ENCODE assay signal across 27 cellular contexts in genomic region chr20:25259358-25259757, GRCh38. TPM values are rescaled to one million over a fixed set of nuclear protein-coding genes. Genes with fewer than 3 reads are reported as not detected.
DNase-seq lines count a peak whose midpoint lies in the region; ATAC-seq and TF ChIP-seq lines count a peak whose summit lies in the region.
"Had no signal": no experiment of that assay in that cellular context is flagged by ENCODE, and none has a peak within 500 bp of the region (broad histone marks: within the 10 kb centered on the region; RNA-seq: fewer than 3 reads in every experiment).

No MANE protein-coding gene starts in this region.

- H3K4me1 ChIP-seq in colonic mucosa: peaks cover 5% of the 10 kb centered on the region
- H3K4me1 ChIP-seq: breast epithelium had no signal

- H3K36me3 Mint-ChIP-seq in activated CD8-positive, alpha-beta T cell treated with anti-CD3 and anti-CD28 coated beads for 36 hours (ENCODE audit: low read depth): peaks cover 41% of the 10 kb centered on the region
- H3K36me3 Mint-ChIP-seq in stimulated activated effector memory CD8-positive, alpha-beta T cell treated with anti-CD3 and anti-CD28 coated beads, Interleukin-12 subunit alpha, Interleukin-12 subunit beta, amount 100 ng/mL, for 72 hours: peaks cover 11% of the 10 kb centered on the region

- no peaks in the 10 kb centered on the region for H3K36me3 ChIP-seq in colonic mucosa
- H3K36me3 ChIP-seq: breast epithelium had no signal

- DNase-seq in activated CD8-positive, alpha-beta memory T cell treated with anti-CD3 and anti-CD28 coated beads for 24 hours: peak; percentile 54
- no peak for DNase-seq in activated CD8-positive, alpha-beta memory T cell treated with anti-CD3 and anti-CD28 coated beads, Interleukin-2, amount 50 U/mL, for 4 hours
- DNase-seq in activated CD8-positive, alpha-beta T cell treated with anti-CD3 and anti-CD28 coated beads for 36 hours: peak; percentile 58
- DNase-seq in colonic mucosa (peak; percentile 16), superior temporal gyrus (ENCODE audit: extremely low spot score) (no peak), coronary artery (ENCODE audit: low spot score) (no peak), cerebellum (ENCODE audit: low spot score) (no peak)
- no peak for DNase-seq in stimulated activated effector memory CD8-positive, alpha-beta T cell treated with anti-CD3 and anti-CD28 coated beads, Interleukin-12 subunit alpha, Interleukin-12 subunit beta, amount 100 ng/mL, for 72 hours (ENCODE audit: low spot score in 2 of 2)
- DNase-seq: 8988T; effector memory CD8-positive, alpha-beta T cell; foreskin fibroblast; left cardiac atrium; NCI-H1417; NCI-H2029 treated with DMSO at 0.1 percent for 48 hours; NCI-H226; NCI-H82; right lobe of liver; RPMI8226; stimulated activated CD4-positive, alpha-beta T cell treated with anti-CD3 and anti-CD28 coated beads, Interleukin-12 subunit alpha, Interleukin-12 subunit beta, amount 100 ng/mL, for 4 hours; stimulated activated CD4-positive, alpha-beta T cell treated with anti-CD3 and anti-CD28 coated beads, Interleukin-4, amount 100 ng/mL, for 1 hour had no signal

- peak overlapping the region; percentile 46 for H3K4me3 Mint-ChIP-seq in activated CD8-positive, alpha-beta T cell treated with anti-CD3 and anti-CD28 coated beads for 36 hours
- H3K4me3 Mint-ChIP-seq in stimulated activated effector memory CD8-positive, alpha-beta T cell treated with anti-CD3 and anti-CD28 coated beads, Interleukin-12 subunit alpha, Interleukin-12 subunit beta, amount 100 ng/mL, for 72 hours: no peak overlapping the region
- H3K4me3 Mint-ChIP-seq: CD14-positive monocyte; effector memory CD8-positive, alpha-beta T cell; IgD-negative memory B cell; stimulated activated memory B cell treated with anti-CD40 and anti-IgM and Interleukin-4, amounts not matched to agents 10 μg/mL and 1 μg/mL and 100 μg/mL, for 72 hours; T-helper 1 cell treated with Interleukin-12 subunit alpha and Interleukin-12 subunit beta and Interleukin-4 antibody, amounts not matched to agents 30 μg/mL and 1 μg/mL, for 36 hours had no signal

- no peaks in the 10 kb centered on the region for H3K27me3 ChIP-seq in colonic mucosa
- H3K27me3 ChIP-seq: breast epithelium, right lobe of liver had no signal

- H3K4me3 ChIP-seq in colonic mucosa (no peak overlapping the region), coronary artery (no peak overlapping the region)
- H3K4me3 ChIP-seq: breast epithelium, right lobe of liver had no signal

- intact Hi-C loops in activated CD8-positive, alpha-beta T cell treated with anti-CD3 and anti-CD28 coated beads for 36 hours (cut with micrococcal nuclease): loop anchor here (5.0 kb wide), 1 partner anchor 62 kb away; the partner anchor contains the start of gene ENTPD6
- intact Hi-C loops in colonic mucosa (cut with DNase I): no loop called here

- CTCF ChIA-PET in activated CD8-positive, alpha-beta T cell treated with anti-CD3 and anti-CD28 coated beads for 36 hours (lab: Charles Lee): interaction anchor here (0.7 to 3.2 kb wide), 8 partner anchors 8 to 227 kb away, joined by 3 to 10 read pairs (median 4); partner anchors contain the start of gene PYGB

- H3K27ac ChIP-seq in colonic mucosa: no peak overlapping the region
- H3K27ac ChIP-seq in coronary artery: no peak overlapping the region
- H3K27ac ChIP-seq: breast epithelium, right lobe of liver had no signal

- ATAC-seq in activated CD8-positive, alpha-beta T cell treated with anti-CD3 and anti-CD28 coated beads for 36 hours: peak; percentile 71
- no peak for ATAC-seq in stimulated activated effector memory CD8-positive, alpha-beta T cell treated with anti-CD3 and anti-CD28 coated beads, Interleukin-12 subunit alpha, Interleukin-12 subunit beta, amount 100 ng/mL, for 72 hours
- ATAC-seq: effector memory CD8-positive, alpha-beta T cell; esophagus mucosa; HCT116; left cardiac atrium; right lobe of liver; stimulated activated memory B cell treated with anti-CD40 and anti-IgM and Interleukin-4, amounts not matched to agents 10 μg/mL and 1 μg/mL and 100 μg/mL, for 72 hours had no signal

- peak overlapping the region; percentile 89 for H3K27ac Mint-ChIP-seq in activated CD8-positive, alpha-beta T cell treated with anti-CD3 and anti-CD28 coated beads for 36 hours
- H3K27ac Mint-ChIP-seq in stimulated activated effector memory CD8-positive, alpha-beta T cell treated with anti-CD3 and anti-CD28 coated beads, Interleukin-12 subunit alpha, Interleukin-12 subunit beta, amount 100 ng/mL, for 72 hours: peak overlapping the region; percentile 60
- H3K27ac Mint-ChIP-seq: effector memory CD8-positive, alpha-beta T cell; stimulated activated memory B cell treated with anti-CD40 and anti-IgM and Interleukin-4, amounts not matched to agents 10 μg/mL and 1 μg/mL and 100 μg/mL, for 72 hours; T-helper 1 cell treated with Interleukin-12 subunit alpha and Interleukin-12 subunit beta and Interleukin-4 antibody, amounts not matched to agents 30 μg/mL and 1 μg/mL, for 36 hours had no signal

- peak overlapping the region in 1 of 2 donors; percentile 47 for H3K9ac ChIP-seq in colonic mucosa (ENCODE audit: low read depth in 2 of 2, low read length in 2 of 2)

- TF ChIP-seq CTCF in activated CD8-positive, alpha-beta T cell treated with anti-CD3 and anti-CD28 coated beads for 36 hours (IDR thresholded peaks at IDR 0.05): no peak
- TF ChIP-seq CTCF in colonic mucosa (IDR thresholded peaks at IDR 0.05) (no peak), coronary artery (IDR thresholded peaks at IDR 0.05) (no peak)

- H3K4me1 Mint-ChIP-seq in activated CD8-positive, alpha-beta T cell treated with anti-CD3 and anti-CD28 coated beads for 36 hours (ENCODE audit: low read depth): peaks cover 57% of the 10 kb centered on the region
- no peaks in the 10 kb centered on the region for H3K4me1 Mint-ChIP-seq in stimulated activated effector memory CD8-positive, alpha-beta T cell treated with anti-CD3 and anti-CD28 coated beads, Interleukin-12 subunit alpha, Interleukin-12 subunit beta, amount 100 ng/mL, for 72 hours

- POLR2A ChIA-PET in activated CD8-positive, alpha-beta T cell treated with anti-CD3 and anti-CD28 coated beads for 36 hours (lab: Charles Lee): interaction anchor here (6.3 kb wide), 1 partner anchor 11 kb away, joined by 41 read pairs; the partner anchor contains the start of gene PYGB

- H3K9me3 ChIP-seq in colonic mucosa: no peaks in the 10 kb centered on the region
- H3K9me3 ChIP-seq: breast epithelium, right lobe of liver had no signal

- no peaks in the 10 kb centered on the region for H3K9me3 Mint-ChIP-seq in activated CD8-positive, alpha-beta T cell treated with anti-CD3 and anti-CD28 coated beads for 36 hours
- H3K9me3 Mint-ChIP-seq in stimulated activated effector memory CD8-positive, alpha-beta T cell treated with anti-CD3 and anti-CD28 coated beads, Interleukin-12 subunit alpha, Interleukin-12 subunit beta, amount 100 ng/mL, for 72 hours: no peaks in the 10 kb centered on the region
- H3K9me3 Mint-ChIP-seq: effector memory CD8-positive, alpha-beta T cell; stimulated activated memory B cell treated with anti-CD40 and anti-IgM and Interleukin-4, amounts not matched to agents 10 μg/mL and 1 μg/mL and 100 μg/mL, for 72 hours; T-helper 1 cell treated with Interleukin-12 subunit alpha and Interleukin-12 subunit beta and Interleukin-4 antibody, amounts not matched to agents 30 μg/mL and 1 μg/mL, for 36 hours had no signal

- H3K27me3 Mint-ChIP-seq in activated CD8-positive, alpha-beta T cell treated with anti-CD3 and anti-CD28 coated beads for 36 hours: no peaks in the 10 kb centered on the region
- H3K27me3 Mint-ChIP-seq: effector memory CD8-positive, alpha-beta T cell; IgD-negative memory B cell; stimulated activated memory B cell treated with anti-CD40 and anti-IgM and Interleukin-4, amounts not matched to agents 10 μg/mL and 1 μg/mL and 100 μg/mL, for 72 hours had no signal

RNA-seq across cellular contexts. Expression of gene PYGB, which starts 11.5 kb away (rescaled TPM):
- total RNA-seq in activated CD8-positive, alpha-beta T cell treated with anti-CD3 and anti-CD28 coated beads for 36 hours: 10 to 100 TPM; 26.1 to 26.5 TPM
- total RNA-seq in colonic mucosa (100 to 1,000 TPM; 211 to 295 TPM), cerebellum (61.5 TPM)

Comparison
In these comparisons a context has a peak if more than half of its experiments do, and no peak if none do; other contexts are left out.
1. DNase-seq: peak in activated CD8-positive, alpha-beta memory T cell treated with anti-CD3 and anti-CD28 coated beads for 24 hours (single experiment), activated CD8-positive, alpha-beta T cell treated with anti-CD3 and anti-CD28 coated beads for 36 hours (single experiment) and colonic mucosa (single experiment); none in activated CD8-positive, alpha-beta memory T cell treated with anti-CD3 and anti-CD28 coated beads, Interleukin-2, amount 50 U/mL, for 4 hours (single experiment), stimulated activated effector memory CD8-positive, alpha-beta T cell treated with anti-CD3 and anti-CD28 coated beads, Interleukin-12 subunit alpha, Interleukin-12 subunit beta, amount 100 ng/mL, for 72 hours (0 of 2), superior temporal gyrus (single experiment), coronary artery (single experiment) and cerebellum (single experiment).